18 cellular contexts compared by ENCODE assay signal in genomic region chr6:6384520-6384919, GRCh38.
"Had no signal": no experiment of that assay in that cellular context is flagged by ENCODE, and none has a peak within 500 bp of the region (broad histone marks: within the 10 kb centered on the region; RNA-seq: fewer than 3 reads in every experiment).

No MANE protein-coding gene starts in this region.

- H3K4me3 ChIP-seq: breast epithelium, thyroid gland had no signal

- H3K27ac ChIP-seq: breast epithelium, thyroid gland had no signal

- H3K36me3 Mint-ChIP-seq: naive thymus-derived CD8-positive, alpha-beta T cell; stimulated activated memory B cell treated with anti-CD40 and anti-IgM and Interleukin-4, amounts not matched to agents 10 μg/mL and 1 μg/mL and 100 μg/mL, for 72 hours had no signal

- H3K4me3 Mint-ChIP-seq: activated T-helper 1 cell treated with anti-CD3 and anti-CD28 coated beads, Interleukin-12 subunit alpha, Interleukin-12 subunit beta, Interleukin-2, Interleukin-4 antibody, amounts not matched to agents 30 ng/mL and 10 ng/mL and 1 ng/mL, durations not matched to agents 14 hours and 24 hours and 36 hours; memory B cell; naive thymus-derived CD8-positive, alpha-beta T cell; stimulated activated memory B cell treated with anti-CD40 and anti-IgM and Interleukin-4, amounts not matched to agents 10 μg/mL and 1 μg/mL and 100 μg/mL, for 72 hours; T-helper 2 cell treated with Interferon-gamma antibody and Interleukin-4, amounts not matched to agents 5 μg/mL and 100 μg/mL, for 36 hours had no signal

- H3K27me3 Mint-ChIP-seq: memory B cell; stimulated activated memory B cell treated with anti-CD40 and anti-IgM and Interleukin-4, amounts not matched to agents 10 μg/mL and 1 μg/mL and 100 μg/mL, for 72 hours had no signal

- H3K4me1 Mint-ChIP-seq: stimulated activated memory B cell treated with anti-CD40 and anti-IgM and Interleukin-4, amounts not matched to agents 10 μg/mL and 1 μg/mL and 100 μg/mL, for 72 hours had no signal

- H3K27ac Mint-ChIP-seq: activated T-helper 1 cell treated with anti-CD3 and anti-CD28 coated beads, Interleukin-12 subunit alpha, Interleukin-12 subunit beta, Interleukin-2, Interleukin-4 antibody, amounts not matched to agents 30 ng/mL and 10 ng/mL and 1 ng/mL, durations not matched to agents 14 hours and 24 hours and 36 hours; memory B cell; naive thymus-derived CD8-positive, alpha-beta T cell; stimulated activated memory B cell treated with anti-CD40 and anti-IgM and Interleukin-4, amounts not matched to agents 10 μg/mL and 1 μg/mL and 100 μg/mL, for 72 hours; T-helper 2 cell treated with Interferon-gamma antibody and Interleukin-4, amounts not matched to agents 5 μg/mL and 100 μg/mL, for 36 hours had no signal

- H3K4me1 ChIP-seq: breast epithelium, thyroid gland had no signal

- H3K27me3 ChIP-seq: breast epithelium, thyroid gland had no signal

- H3K36me3 ChIP-seq: breast epithelium, thyroid gland had no signal

- H3K9me3 ChIP-seq: breast epithelium, thyroid gland had no signal

- DNase-seq: activated CD4-positive, alpha-beta T cell treated with anti-CD3 and anti-CD28 coated beads, Interleukin-2, amount 50 U/mL, for 1 hour; activated CD8-positive, alpha-beta memory T cell treated with anti-CD3 and anti-CD28 coated beads for 24 hours; activated naive CD4-positive, alpha-beta T cell; anterior cingulate cortex; cerebellar nuclear complex; dermis blood vessel endothelial cell; head of caudate nucleus; kidney; left ventricle myocardium superior; naive thymus-derived CD8-positive, alpha-beta T cell; nucleus accumbens; stimulated activated CD4-positive, alpha-beta T cell treated with anti-CD3 and anti-CD28 coated beads, Interleukin-2, amount 100 ng/mL, for 48 hours; thyroid gland had no signal

- H3K9me3 Mint-ChIP-seq: activated T-helper 1 cell treated with anti-CD3 and anti-CD28 coated beads, Interleukin-12 subunit alpha, Interleukin-12 subunit beta, Interleukin-2, Interleukin-4 antibody, amounts not matched to agents 30 ng/mL and 10 ng/mL and 1 ng/mL, durations not matched to agents 14 hours and 24 hours and 36 hours; memory B cell; naive thymus-derived CD8-positive, alpha-beta T cell; stimulated activated memory B cell treated with anti-CD40 and anti-IgM and Interleukin-4, amounts not matched to agents 10 μg/mL and 1 μg/mL and 100 μg/mL, for 72 hours; T-helper 2 cell treated with Interferon-gamma antibody and Interleukin-4, amounts not matched to agents 5 μg/mL and 100 μg/mL, for 36 hours had no signal
